ENCODE assay signal across 22 cellular contexts in the genomic region with DNA sequence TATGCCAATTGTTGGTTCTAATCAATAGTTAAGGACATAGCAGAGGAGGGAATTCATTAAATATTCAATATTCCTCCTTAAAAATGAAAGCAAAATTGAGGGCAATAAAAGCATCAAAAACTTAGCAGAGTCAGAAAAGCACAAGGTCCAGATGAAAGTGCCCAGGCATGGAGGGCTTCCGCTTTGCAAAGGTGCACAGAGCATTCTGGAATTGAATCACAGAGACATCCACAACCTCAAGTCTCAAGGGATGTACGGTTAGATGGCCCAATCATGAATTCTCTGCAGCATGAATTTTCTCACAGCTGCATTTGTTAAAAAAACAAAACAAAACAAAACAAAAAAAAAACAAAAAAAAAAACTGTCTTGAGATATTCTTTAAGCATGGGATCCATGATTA.
"Had no signal": no experiment of that assay in that cellular context is flagged by ENCODE, and none has a peak within 500 bp of the region (broad histone marks: within the 10 kb centered on the region; RNA-seq: fewer than 3 reads in every experiment).

No MANE protein-coding gene starts in this region.

- H3K9me3 ChIP-seq: esophagus squamous epithelium, lower lobe of right lung, prostate gland, right atrium auricular region, stomach, tibial artery had no signal

- H3K4me3 ChIP-seq: esophagus squamous epithelium, lower lobe of right lung, prostate gland, right atrium auricular region, smooth muscle cell, stomach, tibial artery had no signal

- H3K4me1 ChIP-seq: esophagus squamous epithelium, lower lobe of right lung, prostate gland, stomach, tibial artery had no signal

- H3K36me3 ChIP-seq: esophagus squamous epithelium, lower lobe of right lung, prostate gland, right atrium auricular region, stomach, tibial artery had no signal

- H3K27me3 ChIP-seq: esophagus squamous epithelium, right atrium auricular region, stomach, tibial artery had no signal

- H3K27ac ChIP-seq: esophagus squamous epithelium, lower lobe of right lung, prostate gland, right atrium auricular region, stomach, tibial artery had no signal

- ATAC-seq: effector memory CD8-positive, alpha-beta T cell; left ventricle myocardium superior; lower lobe of right lung; naive thymus-derived CD8-positive, alpha-beta T cell; sciatic nerve; stimulated activated effector memory CD8-positive, alpha-beta T cell treated with anti-CD3 and anti-CD28 coated beads, Interleukin-12 subunit alpha, Interleukin-12 subunit beta, amount 100 ng/mL, for 72 hours had no signal

- DNase-seq: cortex of kidney; effector memory CD8-positive, alpha-beta T cell; erythroblast; esophagus squamous epithelium; hypothalamus; immature natural killer cell; islet precursor cell; left ventricle myocardium superior; lower lobe of right lung; naive thymus-derived CD8-positive, alpha-beta T cell; nephron progenitor cell; nucleus accumbens; stimulated activated CD4-positive, alpha-beta T cell treated with anti-CD3 and anti-CD28 coated beads, Interleukin-2, amount 100 ng/mL, for 24 hours; stimulated activated CD4-positive, alpha-beta T cell treated with anti-CD3 and anti-CD28 coated beads, Interleukin-4, amount 100 ng/mL, for 24 hours; stimulated activated naive CD4-positive, alpha-beta T cell treated with Interleukin-2 at 50 U/mL for 16 hours; stomach; tibial artery had no signal
